8 cellular contexts compared by ENCODE assay signal in the genomic region with DNA sequence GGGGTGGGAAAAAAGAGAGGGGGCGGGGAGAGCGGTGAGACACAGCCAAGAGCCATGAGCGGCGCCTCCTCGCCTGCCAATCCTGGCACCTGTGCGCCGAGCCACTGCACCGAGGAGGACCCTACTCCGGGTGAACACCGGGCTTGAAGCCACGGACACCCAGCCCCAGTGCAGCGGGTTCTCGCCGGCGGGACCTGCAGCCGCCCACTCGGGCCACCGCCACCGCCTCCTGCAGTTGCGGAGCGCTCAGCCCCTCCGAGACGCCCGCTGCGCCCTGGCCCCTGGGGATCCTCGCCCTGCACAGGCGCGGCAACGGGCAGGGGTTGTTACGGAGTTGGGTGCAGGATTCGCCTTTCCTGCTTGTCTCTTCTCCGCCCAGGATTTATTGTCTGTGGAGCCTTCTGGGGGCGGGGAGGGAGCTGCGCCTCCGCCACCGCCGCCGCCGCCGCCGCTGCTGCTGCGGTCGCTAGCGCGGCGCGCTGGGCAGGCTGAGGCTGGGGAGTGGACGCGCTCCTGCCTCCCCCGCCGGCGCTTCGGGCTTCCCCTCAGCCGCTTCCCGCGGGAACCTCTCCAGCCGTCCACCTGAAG. TPM values are rescaled to one million over a fixed set of nuclear protein-coding genes. Genes with fewer than 3 reads are reported as not detected.
DNase-seq lines count a peak whose midpoint lies in the region; ATAC-seq and TF ChIP-seq lines count a peak whose summit lies in the region.

A gene (plus strand): TSS at position 76 of the 588 bp plus-strand sequence. CDS start 718 bp downstream, outside the sequence.

- no peaks in the 10 kb centered on the region for H4K20me1 ChIP-seq in neural cell (ENCODE audit: insufficient read depth)

- peaks cover 2% of the 10 kb centered on the region for H3F3A ChIP-seq in neural cell (ENCODE audit: insufficient read depth, low read length, poor library complexity, severe bottlenecking)

- H3K27ac ChIP-seq in neural cell (ENCODE audit: low read length), result peak within 1 kb of the TSS; percentile 93

- peak; percentile 21 for ATAC-seq in GM18511 (IDR thresholded peaks at IDR 0.05; ENCODE audit: unreplicated experiment)
- ATAC-seq in WTC11, result peak; percentile 60
- ATAC-seq in GM19467 (IDR thresholded peaks at IDR 0.05; ENCODE audit: unreplicated experiment), result no peak
- no peak for ATAC-seq in stimulated activated memory B cell treated with anti-CD40 and anti-IgM and Interleukin-4, amounts not matched to agents 10 μg/mL and 1 μg/mL and 100 μg/mL, for 72 hours
- ATAC-seq in GM18517 (IDR thresholded peaks at IDR 0.05; ENCODE audit: unreplicated experiment), result no peak

- H3K4me1 Mint-ChIP-seq in IgD-negative memory B cell (peaks cover 0 to 4% (median 3%) of the 10 kb centered on the region in 3 donors), WTC11 (peaks cover 19% of the 10 kb centered on the region)
- peaks cover 12% of the 10 kb centered on the region for H3K4me1 Mint-ChIP-seq in stimulated activated memory B cell treated with anti-CD40 and anti-IgM and Interleukin-4, amounts not matched to agents 10 μg/mL and 1 μg/mL and 100 μg/mL, for 72 hours

- TF ChIP-seq RAD21 in neural cell (conservative IDR thresholded peaks at IDR 0.05), result peak; percentile 50

- H3K9me3 ChIP-seq in neural cell (ENCODE audit: low read length), result no peaks in the 10 kb centered on the region

- DNase-seq in WTC11 (ENCODE audit: low spot score) (peak; percentile 46), foreskin melanocyte (peak; percentile 4)

- CTCF ChIA-PET in WTC11 (lab: Charles Lee), result interaction anchor here (0.6 to 1.9 kb wide), 2 partner anchors 61 to 220 kb away, joined by 4 read pairs; no protein-coding TSS in a partner anchor

- H3K36me3 Mint-ChIP-seq in IgD-negative memory B cell (no peaks in the 10 kb centered on the region), WTC11 (no peaks in the 10 kb centered on the region)
- no peaks in the 10 kb centered on the region for H3K36me3 Mint-ChIP-seq in stimulated activated memory B cell treated with anti-CD40 and anti-IgM and Interleukin-4, amounts not matched to agents 10 μg/mL and 1 μg/mL and 100 μg/mL, for 72 hours

- no peaks in the 10 kb centered on the region for H3K9me2 ChIP-seq in neural cell (ENCODE audit: insufficient read depth, low read length)

- H3K27me3 Mint-ChIP-seq in IgD-negative memory B cell, result peaks cover 28% of the 10 kb centered on the region
- peaks cover 77% of the 10 kb centered on the region for H3K27me3 Mint-ChIP-seq in WTC11 (ENCODE audit: low read depth)
- H3K27me3 Mint-ChIP-seq in stimulated activated memory B cell treated with anti-CD40 and anti-IgM and Interleukin-4, amounts not matched to agents 10 μg/mL and 1 μg/mL and 100 μg/mL, for 72 hours, result peaks cover 49% of the 10 kb centered on the region

- H3K27ac Mint-ChIP-seq in IgD-negative memory B cell (peak within 1 kb of the TSS in 1 of 3 donors; percentile 23), WTC11 (no peak within 1 kb of the TSS)
- H3K27ac Mint-ChIP-seq in stimulated activated memory B cell treated with anti-CD40 and anti-IgM and Interleukin-4, amounts not matched to agents 10 μg/mL and 1 μg/mL and 100 μg/mL, for 72 hours, result no peak within 1 kb of the TSS

- POLR2A ChIA-PET in WTC11 (lab: Charles Lee), result interaction anchor here (0.6 kb wide), 2 partner anchors 179 to 457 kb away, joined by 3 to 5 read pairs; no protein-coding TSS in a partner anchor

- TF ChIP-seq EP300 in neural cell (conservative IDR thresholded peaks at IDR 0.05; ENCODE audit: poor library complexity, severe bottlenecking), result peak; percentile 12

- peaks cover 36% of the 10 kb centered on the region for H3K79me2 ChIP-seq in neural cell (replicated peaks; ENCODE audit: insufficient read depth, low read length)

- peaks cover 6% of the 10 kb centered on the region for H3K27me3 ChIP-seq in neural cell (ENCODE audit: insufficient read depth, low read depth, low read length)

- peaks cover 0 to 2% (median 0%) of the 10 kb centered on the region in 3 donors for H3K9me3 Mint-ChIP-seq in IgD-negative memory B cell
- H3K9me3 Mint-ChIP-seq in WTC11, result peaks cover 1% of the 10 kb centered on the region; the same call in 1 of the 2 replicates
- H3K9me3 Mint-ChIP-seq in stimulated activated memory B cell treated with anti-CD40 and anti-IgM and Interleukin-4, amounts not matched to agents 10 μg/mL and 1 μg/mL and 100 μg/mL, for 72 hours, result peaks cover 3% of the 10 kb centered on the region

- H3K36me3 ChIP-seq in neural cell (ENCODE audit: insufficient read depth, low read length), result no peaks in the 10 kb centered on the region

- TF ChIP-seq CTCF in WTC11 (IDR thresholded peaks at IDR 0.05) (no peak), neural cell (IDR thresholded peaks at IDR 0.05; ENCODE audit: poor library complexity, severe bottlenecking) (no peak)

- H3K4me3 Mint-ChIP-seq in IgD-negative memory B cell, result peak within 1 kb of the TSS in 3 of 4 donors; percentile 48 to 73 (median 70)
- peak within 1 kb of the TSS; percentile 84 for H3K4me3 Mint-ChIP-seq in WTC11
- H3K4me3 Mint-ChIP-seq in stimulated activated memory B cell treated with anti-CD40 and anti-IgM and Interleukin-4, amounts not matched to agents 10 μg/mL and 1 μg/mL and 100 μg/mL, for 72 hours, result no peak within 1 kb of the TSS

- no peak within 1 kb of the TSS for H3K4me2 ChIP-seq in neural cell (ENCODE audit: low read length)

- peak within 1 kb of the TSS; percentile 85 for H3K4me3 ChIP-seq in neural cell (ENCODE audit: low read length)

- peak within 1 kb of the TSS; percentile 88 for H3K9ac ChIP-seq in neural cell (ENCODE audit: low read length)

- peak within 1 kb of the TSS; percentile 53 for H2AFZ ChIP-seq in neural cell (ENCODE audit: low read depth, low read length)

TF ChIP-seq in WTC11, 78 proteins besides CTCF, POLR2A, EP300 and RAD21 (continues in another document):
- TF ChIP-seq ZNF219 (CRISPR knock-in tag; IDR thresholded peaks at IDR 0.05; ENCODE audit: borderline replicate concordance) (0 out of 2 replicates have a peak, but pooled peaks have one; percentile 50), ZNF138 (CRISPR knock-in tag; conservative IDR thresholded peaks at IDR 0.05) (no peak)
- TF ChIP-seq, protein P1, sequence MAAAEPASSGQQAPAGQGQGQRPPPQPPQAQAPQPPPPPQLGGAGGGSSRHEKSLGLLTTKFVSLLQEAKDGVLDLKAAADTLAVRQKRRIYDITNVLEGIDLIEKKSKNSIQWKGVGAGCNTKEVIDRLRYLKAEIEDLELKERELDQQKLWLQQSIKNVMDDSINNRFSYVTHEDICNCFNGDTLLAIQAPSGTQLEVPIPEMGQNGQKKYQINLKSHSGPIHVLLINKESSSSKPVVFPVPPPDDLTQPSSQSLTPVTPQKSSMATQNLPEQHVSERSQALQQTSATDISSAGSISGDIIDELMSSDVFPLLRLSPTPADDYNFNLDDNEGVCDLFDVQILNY (CRISPR knock-in tag; IDR thresholded peaks at IDR 0.05), result 0 out of 2 replicates have a peak, but pooled peaks have one; percentile 53
- TF ChIP-seq, protein P2, sequence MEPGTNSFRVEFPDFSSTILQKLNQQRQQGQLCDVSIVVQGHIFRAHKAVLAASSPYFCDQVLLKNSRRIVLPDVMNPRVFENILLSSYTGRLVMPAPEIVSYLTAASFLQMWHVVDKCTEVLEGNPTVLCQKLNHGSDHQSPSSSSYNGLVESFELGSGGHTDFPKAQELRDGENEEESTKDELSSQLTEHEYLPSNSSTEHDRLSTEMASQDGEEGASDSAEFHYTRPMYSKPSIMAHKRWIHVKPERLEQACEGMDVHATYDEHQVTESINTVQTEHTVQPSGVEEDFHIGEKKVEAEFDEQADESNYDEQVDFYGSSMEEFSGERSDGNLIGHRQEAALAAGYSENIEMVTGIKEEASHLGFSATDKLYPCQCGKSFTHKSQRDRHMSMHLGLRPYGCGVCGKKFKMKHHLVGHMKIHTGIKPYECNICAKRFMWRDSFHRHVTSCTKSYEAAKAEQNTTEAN (CRISPR knock-in tag; IDR thresholded peaks at IDR 0.05), result 0 out of 2 replicates have a peak, but pooled peaks have one; percentile 18

TF ChIP-seq in neural cell, 6 proteins besides CTCF, POLR2A, EP300 and RAD21:
- TF ChIP-seq POLR2AphosphoS5 (IDR thresholded peaks at IDR 0.05), result peak; percentile 77
- peak; percentile 56 for TF ChIP-seq MXI1 (conservative IDR thresholded peaks at IDR 0.05; ENCODE audit: poor library complexity, severe bottlenecking)
- TF ChIP-seq EZH2 (IDR thresholded peaks at IDR 0.05; ENCODE audit: borderline replicate concordance, insufficient read depth, low read length, poor library complexity, severe bottlenecking), result no peak
- peak; percentile 12 for TF ChIP-seq TAF1 (IDR thresholded peaks at IDR 0.05; ENCODE audit: low read depth)
- TF ChIP-seq, protein P3, sequence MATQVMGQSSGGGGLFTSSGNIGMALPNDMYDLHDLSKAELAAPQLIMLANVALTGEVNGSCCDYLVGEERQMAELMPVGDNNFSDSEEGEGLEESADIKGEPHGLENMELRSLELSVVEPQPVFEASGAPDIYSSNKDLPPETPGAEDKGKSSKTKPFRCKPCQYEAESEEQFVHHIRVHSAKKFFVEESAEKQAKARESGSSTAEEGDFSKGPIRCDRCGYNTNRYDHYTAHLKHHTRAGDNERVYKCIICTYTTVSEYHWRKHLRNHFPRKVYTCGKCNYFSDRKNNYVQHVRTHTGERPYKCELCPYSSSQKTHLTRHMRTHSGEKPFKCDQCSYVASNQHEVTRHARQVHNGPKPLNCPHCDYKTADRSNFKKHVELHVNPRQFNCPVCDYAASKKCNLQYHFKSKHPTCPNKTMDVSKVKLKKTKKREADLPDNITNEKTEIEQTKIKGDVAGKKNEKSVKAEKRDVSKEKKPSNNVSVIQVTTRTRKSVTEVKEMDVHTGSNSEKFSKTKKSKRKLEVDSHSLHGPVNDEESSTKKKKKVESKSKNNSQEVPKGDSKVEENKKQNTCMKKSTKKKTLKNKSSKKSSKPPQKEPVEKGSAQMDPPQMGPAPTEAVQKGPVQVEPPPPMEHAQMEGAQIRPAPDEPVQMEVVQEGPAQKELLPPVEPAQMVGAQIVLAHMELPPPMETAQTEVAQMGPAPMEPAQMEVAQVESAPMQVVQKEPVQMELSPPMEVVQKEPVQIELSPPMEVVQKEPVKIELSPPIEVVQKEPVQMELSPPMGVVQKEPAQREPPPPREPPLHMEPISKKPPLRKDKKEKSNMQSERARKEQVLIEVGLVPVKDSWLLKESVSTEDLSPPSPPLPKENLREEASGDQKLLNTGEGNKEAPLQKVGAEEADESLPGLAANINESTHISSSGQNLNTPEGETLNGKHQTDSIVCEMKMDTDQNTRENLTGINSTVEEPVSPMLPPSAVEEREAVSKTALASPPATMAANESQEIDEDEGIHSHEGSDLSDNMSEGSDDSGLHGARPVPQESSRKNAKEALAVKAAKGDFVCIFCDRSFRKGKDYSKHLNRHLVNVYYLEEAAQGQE (IDR thresholded peaks at IDR 0.05; ENCODE audit: borderline replicate concordance), result peak; percentile 62
- peak; percentile 61 for TF ChIP-seq SMC3 (conservative IDR thresholded peaks at IDR 0.05; ENCODE audit: poor library complexity)

RNA-seq across cellular contexts. Expression of the gene that starts here (rescaled TPM):
- polyA plus RNA-seq in IgD-negative memory B cell (not detected), neural cell (113 and 141 TPM in 2 replicates)
- total RNA-seq in WTC11 (2021), result not detected in 3 replicates
- polyA minus RNA-seq in neural cell, result 260 and 323 TPM in 2 replicates

Comparison
In these comparisons a context has a peak if more than half of its experiments do, and no peak if none do; other contexts are left out.
1. RNA of the gene that starts here (polyA plus RNA-seq): 113 to 141 TPM in neural cell; not detected in IgD-negative memory B cell (single experiment); every median in the first group is over 100 times any median in the second.
2. Peak in DNase-seq and ATAC-seq in WTC11; RNA of the gene not detected or under 1 TPM.